1 cellular context compared by ENCODE assay signal in the genomic region with DNA sequence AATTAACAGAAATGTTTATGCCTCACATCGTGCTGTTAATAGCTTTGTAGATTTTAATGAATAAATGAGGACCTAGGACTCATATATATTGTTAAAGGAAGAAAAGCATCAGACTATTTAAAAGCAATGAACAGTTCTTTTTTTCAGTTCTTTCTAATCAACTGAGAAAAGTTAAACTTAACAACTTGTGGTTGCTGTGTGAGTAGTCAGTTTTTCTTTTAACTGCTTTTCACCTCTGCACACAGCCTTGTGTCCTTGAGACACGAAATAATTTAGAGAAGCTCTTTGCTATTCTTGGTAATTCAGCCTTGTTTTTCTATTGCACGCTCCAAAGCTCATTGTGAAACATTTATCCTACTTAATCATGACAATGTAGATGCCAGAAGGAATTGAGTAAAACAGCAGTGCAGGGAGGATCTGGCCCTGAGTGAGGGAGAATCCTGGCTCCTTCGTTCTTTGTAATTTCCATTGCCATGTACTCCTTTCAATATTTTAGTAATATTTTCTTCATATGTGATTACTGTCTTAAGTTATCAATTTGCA.
TF ChIP-seq lines count a peak whose summit lies in the region.

No MANE protein-coding gene starts in this region.

TF ChIP-seq in WTC11, 78 proteins besides CTCF, POLR2A, EP300 and RAD21 (continued from another document):
- TF ChIP-seq, protein P1, sequence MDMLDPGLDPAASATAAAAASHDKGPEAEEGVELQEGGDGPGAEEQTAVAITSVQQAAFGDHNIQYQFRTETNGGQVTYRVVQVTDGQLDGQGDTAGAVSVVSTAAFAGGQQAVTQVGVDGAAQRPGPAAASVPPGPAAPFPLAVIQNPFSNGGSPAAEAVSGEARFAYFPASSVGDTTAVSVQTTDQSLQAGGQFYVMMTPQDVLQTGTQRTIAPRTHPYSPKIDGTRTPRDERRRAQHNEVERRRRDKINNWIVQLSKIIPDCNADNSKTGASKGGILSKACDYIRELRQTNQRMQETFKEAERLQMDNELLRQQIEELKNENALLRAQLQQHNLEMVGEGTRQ (CRISPR knock-in tag; IDR thresholded peaks at IDR 0.05): no peak
- TF ChIP-seq JUN (CRISPR knock-in tag; IDR thresholded peaks at IDR 0.05): no peak
- TF ChIP-seq, protein P2, sequence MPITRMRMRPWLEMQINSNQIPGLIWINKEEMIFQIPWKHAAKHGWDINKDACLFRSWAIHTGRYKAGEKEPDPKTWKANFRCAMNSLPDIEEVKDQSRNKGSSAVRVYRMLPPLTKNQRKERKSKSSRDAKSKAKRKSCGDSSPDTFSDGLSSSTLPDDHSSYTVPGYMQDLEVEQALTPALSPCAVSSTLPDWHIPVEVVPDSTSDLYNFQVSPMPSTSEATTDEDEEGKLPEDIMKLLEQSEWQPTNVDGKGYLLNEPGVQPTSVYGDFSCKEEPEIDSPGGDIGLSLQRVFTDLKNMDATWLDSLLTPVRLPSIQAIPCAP (CRISPR knock-in tag; IDR thresholded peaks at IDR 0.05): no peak
- no peak for TF ChIP-seq ETV6 (CRISPR knock-in tag; IDR thresholded peaks at IDR 0.05)
- no peak for TF ChIP-seq KAT7 (CRISPR knock-in tag; IDR thresholded peaks at IDR 0.05; ENCODE audit: borderline replicate concordance)
- TF ChIP-seq, protein P3, sequence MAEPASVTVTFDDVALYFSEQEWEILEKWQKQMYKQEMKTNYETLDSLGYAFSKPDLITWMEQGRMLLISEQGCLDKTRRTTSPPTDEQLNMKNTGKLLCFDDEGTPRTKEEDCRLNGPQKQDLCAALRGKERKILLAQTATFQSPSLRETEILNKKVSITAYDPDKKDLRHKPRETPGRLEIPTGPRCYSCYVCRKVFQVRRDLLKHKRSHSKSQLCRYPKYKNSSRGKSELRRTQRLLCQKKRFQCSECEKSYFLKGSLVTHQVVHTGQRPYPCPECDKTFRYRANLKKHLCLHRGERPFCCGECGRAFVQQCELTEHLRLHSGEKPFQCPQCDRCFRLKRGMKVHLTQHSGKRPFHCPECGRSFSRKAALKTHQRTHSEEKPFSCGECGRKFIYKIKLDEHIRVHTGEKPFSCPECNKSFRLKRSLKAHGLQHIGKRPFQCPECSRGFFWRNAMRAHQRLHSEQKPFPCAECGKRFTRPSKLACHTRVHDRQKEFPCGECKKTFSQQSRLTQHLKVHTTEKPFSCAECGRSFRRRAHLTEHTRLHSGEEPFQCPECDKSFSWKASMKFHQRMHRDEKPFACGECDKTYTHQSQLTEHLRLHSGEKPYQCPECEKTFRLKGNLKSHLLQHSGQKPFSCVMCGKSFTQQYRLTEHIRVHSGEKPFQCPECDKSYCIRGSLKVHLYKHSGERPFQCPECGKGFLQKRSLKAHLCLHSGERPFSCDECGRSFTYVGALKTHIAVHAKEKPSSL (CRISPR knock-in tag; conservative IDR thresholded peaks at IDR 0.05): no peak
- TF ChIP-seq SMAD3 (CRISPR knock-in tag; IDR thresholded peaks at IDR 0.05; ENCODE audit: borderline replicate concordance): no peak
- no peak for TF ChIP-seq ZNF671 (CRISPR knock-in tag; IDR thresholded peaks at IDR 0.05)
- TF ChIP-seq, protein P4, sequence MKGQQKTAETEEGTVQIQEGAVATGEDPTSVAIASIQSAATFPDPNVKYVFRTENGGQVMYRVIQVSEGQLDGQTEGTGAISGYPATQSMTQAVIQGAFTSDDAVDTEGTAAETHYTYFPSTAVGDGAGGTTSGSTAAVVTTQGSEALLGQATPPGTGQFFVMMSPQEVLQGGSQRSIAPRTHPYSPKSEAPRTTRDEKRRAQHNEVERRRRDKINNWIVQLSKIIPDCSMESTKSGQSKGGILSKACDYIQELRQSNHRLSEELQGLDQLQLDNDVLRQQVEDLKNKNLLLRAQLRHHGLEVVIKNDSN (CRISPR knock-in tag; IDR thresholded peaks at IDR 0.05): no peak
